8 cellular contexts compared by ENCODE assay signal in the genomic region with DNA sequence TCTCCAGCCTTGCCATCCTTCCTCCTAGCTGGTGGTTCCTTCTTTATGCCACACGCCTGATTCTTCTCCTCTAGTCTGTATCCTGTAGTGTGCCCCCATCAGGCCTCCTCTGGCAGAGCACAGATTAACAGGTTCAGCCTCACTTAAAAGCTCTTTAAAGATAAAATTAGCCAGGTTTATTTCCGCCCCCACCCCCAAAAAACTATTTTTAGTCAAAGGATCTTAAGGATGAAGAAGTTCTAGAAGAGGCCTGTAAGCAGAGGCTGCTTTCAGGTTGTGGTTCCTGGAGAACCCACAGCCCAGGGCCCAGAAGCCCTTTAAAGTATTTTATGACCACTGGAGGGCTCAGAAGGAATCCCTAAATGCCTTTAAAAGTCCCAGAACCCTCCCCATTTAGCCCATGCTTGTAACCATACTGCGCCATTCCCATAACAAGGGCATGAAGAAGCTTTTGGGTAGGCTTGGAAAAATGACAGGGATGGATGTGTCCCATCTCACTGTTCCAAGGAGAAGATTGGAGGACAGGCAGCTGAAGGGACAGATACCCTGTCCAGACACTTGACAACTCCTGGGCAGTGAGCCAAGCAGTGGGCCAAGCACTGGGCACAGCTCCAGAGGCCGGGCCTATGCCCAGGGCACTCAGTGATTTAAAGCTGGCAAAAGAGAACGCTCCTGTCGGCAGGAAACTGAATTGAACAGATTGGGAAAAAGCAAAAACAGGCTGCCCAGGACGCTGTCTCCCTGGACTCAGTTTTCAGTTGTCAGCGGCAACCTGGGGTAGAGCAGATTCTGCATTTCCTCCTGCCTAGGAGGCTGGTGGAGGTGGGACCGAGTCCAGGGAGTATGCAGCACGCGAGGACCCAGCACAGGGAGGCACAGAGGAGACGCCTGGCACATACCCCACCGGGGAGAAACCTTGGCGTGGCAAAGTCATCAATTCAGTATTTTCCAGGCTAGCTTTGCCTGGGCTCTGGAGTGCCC.
A peak's percentile ranks its signal among the peaks of the same experiment; 100 is the strongest.
DNase-seq lines count a peak whose midpoint lies in the region; ATAC-seq, FAIRE-seq and TF ChIP-seq lines count a peak whose summit lies in the region.

No MANE protein-coding gene starts in this region.

- no peaks in the 10 kb centered on the region for H3K36me3 ChIP-seq in mammary epithelial cell (ENCODE audit: insufficient read depth, low read length)
- no peaks in the 10 kb centered on the region for H3K36me3 ChIP-seq in kidney (ENCODE audit: control insufficient read depth in 1 of 2, insufficient read depth in 2 of 2, low read length in 2 of 2)

- ATAC-seq in HG03342 (IDR thresholded peaks at IDR 0.05; ENCODE audit: unreplicated experiment): no peak
- no peak for ATAC-seq in GM18867 (IDR thresholded peaks at IDR 0.05; ENCODE audit: unreplicated experiment)

- no peaks in the 10 kb centered on the region for H4K20me1 ChIP-seq in mammary epithelial cell (ENCODE audit: insufficient read depth, low read length)

- peak overlapping the region; percentile 58 for H3K4me2 ChIP-seq in mammary epithelial cell (ENCODE audit: insufficient read depth, low read depth, low read length)

- WGBS in mammary epithelial cell (ENCODE audit: low coverage, missing lambda C conversion rate): 30% methylated on average over 12 of the region's 14 CpGs

- DNase-seq in AG08396 (ENCODE audit: low spot score): peak; percentile 9
- DNase-seq in GM13976 (ENCODE audit: low spot score): no peak
- DNase-seq in NCI-H510A treated with DMSO at 0.1 percent for 48 hours (lab: John Stamatoyannopoulos, UW): peak; percentile 73
- peak; percentile 19 for DNase-seq in mammary epithelial cell
- DNase-seq in kidney: peak; percentile 81

- TF ChIP-seq CTCF in GM13976 (IDR thresholded peaks at IDR 0.05; ENCODE audit: borderline replicate concordance, control extremely low read depth, extremely low read depth, insufficient read depth, missing control alignments): peak; percentile 36
- peak; percentile 31 to 42 for TF ChIP-seq CTCF in mammary epithelial cell (conservative IDR thresholded peaks at IDR 0.05 in 1 of 2, IDR thresholded peaks at IDR 0.05 in 1 of 2; ENCODE audit: extremely low read depth in 1 of 2, insufficient read depth in 1 of 2, low read depth in 1 of 2, low read length in 2 of 2)
- no peak for TF ChIP-seq CTCF in kidney (IDR thresholded peaks at IDR 0.05; ENCODE audit: borderline replicate concordance, extremely low read depth, insufficient read depth)

- in situ Hi-C loops in GM13976 (cut with MboI; ENCODE audit: low sequenced_read_pairs, unreplicated experiment) (no loop called here), mammary epithelial cell (cut with MboI; ENCODE audit: low sequenced_read_pairs in 2 of 2) (no loop called here)

- FAIRE-seq in kidney (lab: Jason Lieb, UNC): no peak

- H3K27ac ChIP-seq in mammary epithelial cell (ENCODE audit: insufficient read depth, low read depth, low read length) (no peak overlapping the region), kidney (ENCODE audit: low read depth in 2 of 2, low read length in 2 of 2) (no peak overlapping the region), temporal lobe (ENCODE audit: low read depth, low read length) (peak overlapping the region; percentile 80)

- peak overlapping the region; percentile 93 for H2AFZ ChIP-seq in mammary epithelial cell (ENCODE audit: low read depth, low read length)

- H3K4me3 ChIP-seq in mammary epithelial cell (replicated peaks in 1 of 3; ENCODE audit: insufficient read depth in 1 of 3, low read depth in 2 of 3, low read length in 3 of 3) (no peak overlapping the region), kidney (ENCODE audit: low read length in 2 of 2) (peak overlapping the region; percentile 31 to 46)

- CTCF ChIA-PET in mammary epithelial cell (lab: Charles Lee; ENCODE audit: low non-redundant PET): no interaction called here

- H3K9ac ChIP-seq in mammary epithelial cell (ENCODE audit: insufficient read depth, low read length) (no peak overlapping the region), kidney (ENCODE audit: low read length in 2 of 2) (peak overlapping the region in 1 of 2 donors; percentile 41)

- peaks cover 36% of the 10 kb centered on the region for H3K4me1 ChIP-seq in mammary epithelial cell (ENCODE audit: insufficient read depth, low read length)
- H3K4me1 ChIP-seq in kidney (ENCODE audit: control insufficient read depth in 1 of 2, insufficient read depth in 1 of 2, low read depth in 1 of 2, low read length in 2 of 2): peaks cover 0 to 2% of the 10 kb centered on the region in 2 donors

- no peaks in the 10 kb centered on the region for H3K27me3 ChIP-seq in mammary epithelial cell (ENCODE audit: insufficient read depth, low read length)

- H3K9me3 ChIP-seq in mammary epithelial cell (replicated peaks; ENCODE audit: insufficient read depth, low read length) (no peaks in the 10 kb centered on the region), kidney (ENCODE audit: control insufficient read depth in 1 of 2, low read length in 2 of 2) (no peaks in the 10 kb centered on the region)

- dilution Hi-C loops in mammary epithelial cell (cut with HindIII; ENCODE audit: low sequenced_read_pairs): no loop called here

- intact Hi-C loops in mammary epithelial cell (cut with micrococcal nuclease): no loop called here
- intact Hi-C loops in kidney (cut with DNase I): no loop called here

- BruUV-seq in mammary epithelial cell (replicated peaks; lab: Mats Ljungman, UMichigan): no TSS peak

- H3K79me2 ChIP-seq in mammary epithelial cell (ENCODE audit: insufficient read depth, low read length): no peaks in the 10 kb centered on the region

Comparison
In these comparisons a context has a peak if more than half of its experiments do, and no peak if none do; other contexts are left out.
1. H3K4me3 ChIP-seq: peak in kidney (2 of 2); none in mammary epithelial cell (0 of 3).